In genomic region chr11:45917623-45918330, GRCh38 we compare ENCODE assay signal across 8 cellular contexts. TPM values are rescaled to one million over a fixed set of nuclear protein-coding genes. Genes with fewer than 3 reads are reported as not detected.
DNase-seq lines count a peak whose midpoint lies in the region; ATAC-seq and TF ChIP-seq lines count a peak whose summit lies in the region.

TSS of gene PEX16 (minus strand) at chr11:45917877. CDS start at chr11:45917811, 66 bp downstream.

- ATAC-seq in HG03196 (IDR thresholded peaks at IDR 0.05; ENCODE audit: unreplicated experiment) (peak; percentile 84), activated B cell treated with CpG ODN at 0.5 μM for 24 hours (ENCODE audit: low read depth) (peak; percentile 85)

- in situ Hi-C loops in GM18951 (cut with MboI; ENCODE audit: low sequenced_read_pairs, unreplicated experiment), result no loop called here

- DNase-seq in AG08395 (ENCODE audit: low spot score) (peak; percentile 99), NCI-H345 (lab: John Stamatoyannopoulos, UW) (peak; percentile 98), activated B cell treated with CpG ODN at 0.5 μM for 24 hours (peak; percentile 87), caudate nucleus (lab: John Stamatoyannopoulos, UW) (peak; percentile 67 to 99 (median 95)), inferior parietal cortex (ENCODE audit: extremely low spot score) (peak; percentile 98), spleen (peak; percentile 98)

- peaks cover 0 to 22% (median 13%) of the 10 kb centered on the region in 7 donors for H3K27me3 ChIP-seq in spleen (replicated peaks in 1 of 7)

- H3K27ac ChIP-seq in caudate nucleus (ENCODE audit: low read depth, low read length) (peak within 1 kb of the TSS; percentile 94), spleen (peak within 1 kb of the TSS; percentile 80 to 96 (median 93))

- TF ChIP-seq POLR2A in GM18951 (IDR thresholded peaks at IDR 0.05; ENCODE audit: extremely low read depth, insufficient read depth, insufficient read length), result peak; percentile 89
- TF ChIP-seq POLR2A in spleen (IDR thresholded peaks at IDR 0.05), result peak in 2 of 3 donors; percentile 11 to 38

- peak within 1 kb of the TSS; percentile 59 to 98 (median 80) for H3K4me3 ChIP-seq in spleen

- peaks cover 20 to 84% (median 44%) of the 10 kb centered on the region in 6 donors for H3K4me1 ChIP-seq in spleen

- 0 to 1% (median 0%) methylated on average over 21 to 45 of the region's 45 CpGs for WGBS in spleen, 5 donors

- POLR2A ChIA-PET in activated B cell treated with CpG ODN at 0.5 μM for 24 hours (lab: Charles Lee), result interaction anchor here (0.6 to 8.2 kb wide), 21 partner anchors 8 to 1921 kb away, joined by 3 to 263 read pairs (median 5); partner anchors contain the start of genes AMBRA1 and CRY2

- H3K4me3 Mint-ChIP-seq in activated B cell treated with CpG ODN at 0.5 μM for 24 hours, result peak within 1 kb of the TSS; percentile 94

- no peaks in the 10 kb centered on the region for H3K27me3 Mint-ChIP-seq in activated B cell treated with CpG ODN at 0.5 μM for 24 hours

- no peaks in the 10 kb centered on the region for H3K9me3 Mint-ChIP-seq in activated B cell treated with CpG ODN at 0.5 μM for 24 hours

- intact Hi-C loops in activated B cell treated with CpG ODN at 0.5 μM for 24 hours (cut with micrococcal nuclease), result loop anchor here (1.0 to 5.0 kb wide), 9 partner anchors 13 to 700 kb away; partner anchors contain the start of genes ATG13, CRY2, HARBI1 and MAPK8IP1
- intact Hi-C loops in spleen (cut with DNase I; ENCODE audit: low total_unique reads), result loop anchor here (5.0 kb wide), 1 partner anchor 75 kb away; no protein-coding TSS in a partner anchor

- no peaks in the 10 kb centered on the region for H3K9me3 ChIP-seq in spleen

- H3K4me1 Mint-ChIP-seq in activated B cell treated with CpG ODN at 0.5 μM for 24 hours, result peaks cover 61% of the 10 kb centered on the region

- peak within 1 kb of the TSS; percentile 97 for H3K27ac Mint-ChIP-seq in activated B cell treated with CpG ODN at 0.5 μM for 24 hours

- H3K36me3 ChIP-seq in spleen, result peaks cover 0 to 36% (median 30%) of the 10 kb centered on the region in 6 donors

- CTCF ChIA-PET in activated B cell treated with CpG ODN at 0.5 μM for 24 hours (lab: Charles Lee), result interaction anchor here (1.0 to 2.0 kb wide), 5 partner anchors 9 to 89 kb away, joined by 3 to 10 read pairs (median 7); no protein-coding TSS in a partner anchor

- H3K36me3 Mint-ChIP-seq in activated B cell treated with CpG ODN at 0.5 μM for 24 hours (ENCODE audit: low read depth), result peaks cover 47% of the 10 kb centered on the region

- no peak for TF ChIP-seq CTCF in activated B cell treated with CpG ODN at 0.5 μM for 24 hours (IDR thresholded peaks at IDR 0.05)
- TF ChIP-seq CTCF in spleen (IDR thresholded peaks at IDR 0.05 in 8 of 11, conservative IDR thresholded peaks at IDR 0.05 in 3 of 11), result peak in 2 of 11 experiments; percentile 4 to 20

RNA-seq across cellular contexts. Expression of gene PEX16, which starts in this region (rescaled TPM):
- 72.0 and 77.7 TPM in 2 replicates for total RNA-seq in activated B cell treated with CpG ODN at 0.5 μM for 24 hours
- total RNA-seq in spleen, result 10 to 100 TPM; 29.2 to 36.7 (median 33.7) TPM
- 10 to 100 TPM; 41.6 to 50.1 (median 46.1) TPM for polyA plus RNA-seq in spleen

Comparison
In these comparisons a context has a peak if more than half of its experiments do, and no peak if none do; other contexts are left out.
1. Peak in every context shown above with its lines: DNase-seq, ATAC-seq, H3K4me3 ChIP-seq and H3K27ac ChIP-seq.